21 cellular contexts compared by ENCODE assay signal in the genomic region with DNA sequence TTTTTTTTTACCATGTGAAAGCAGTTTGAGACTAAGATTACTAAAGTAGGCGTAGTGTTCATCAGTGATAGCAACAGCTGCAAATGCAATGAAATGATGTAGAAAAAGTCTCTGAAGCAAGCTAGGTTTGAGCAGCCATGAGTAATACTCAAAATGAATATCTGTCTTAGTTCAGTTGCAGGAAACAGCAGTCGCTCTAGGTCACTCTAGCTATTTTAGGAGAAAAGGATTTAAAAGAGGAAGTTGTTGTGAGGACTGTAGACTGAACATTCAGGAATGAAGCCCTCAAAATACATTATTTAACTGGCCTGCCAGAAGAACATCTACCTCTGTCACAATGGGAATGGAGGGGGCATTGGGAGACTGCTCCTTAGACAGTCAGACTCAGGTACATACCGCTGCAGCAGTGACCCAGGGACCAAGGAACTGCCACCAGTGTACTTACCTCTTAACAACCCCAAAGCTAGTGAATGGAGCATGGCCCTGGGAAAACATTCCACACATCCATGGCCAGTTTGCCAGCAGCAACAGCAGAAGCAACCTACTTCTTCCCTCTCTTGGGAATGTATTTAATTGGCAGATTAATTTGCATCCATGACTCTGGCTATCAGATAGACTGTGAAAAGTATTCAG.
"Had no signal": no experiment of that assay in that cellular context is flagged by ENCODE, and none has a peak within 500 bp of the region (broad histone marks: within the 10 kb centered on the region; RNA-seq: fewer than 3 reads in every experiment).

No MANE protein-coding gene starts in this region.

- FAIRE-seq: endometrium, TTC549 had no signal

- H3K9ac ChIP-seq: parathyroid adenoma had no signal

- H3K27me3 Mint-ChIP-seq: activated CD8-positive, alpha-beta memory T cell treated with anti-CD3 and anti-CD28 coated beads, Interleukin-2, amount 10 ng/mL, durations not matched to agents 7 days and 5 days; activated T-cell treated with anti-CD3 and anti-CD28 coated beads, Interleukin-2, amount 50 U/mL, for 24 hours; T-helper 17 cell had no signal

- H3K4me1 ChIP-seq: parathyroid adenoma, transverse colon had no signal

- H3K9me3 ChIP-seq: transverse colon had no signal

- H3K4me3 Mint-ChIP-seq: activated CD8-positive, alpha-beta memory T cell treated with anti-CD3 and anti-CD28 coated beads, Interleukin-2, amount 10 ng/mL, durations not matched to agents 7 days and 5 days; activated T-cell treated with anti-CD3 and anti-CD28 coated beads, Interleukin-2, amount 50 U/mL, for 24 hours; brain; immature natural killer cell; T-helper 17 cell had no signal

- H3K79me2 ChIP-seq: parathyroid adenoma had no signal

- H3K27ac ChIP-seq: dorsolateral prefrontal cortex, parathyroid adenoma, transverse colon had no signal

- ATAC-seq: activated CD8-positive, alpha-beta memory T cell treated with anti-CD3 and anti-CD28 coated beads, Interleukin-2, amount 10 ng/mL, durations not matched to agents 7 days and 5 days; activated naive CD4-positive, alpha-beta T cell treated with anti-CD3 and anti-CD28 coated beads, Interleukin-2, amount 50 U/mL, for 72 hours; esophagus mucosa; left cardiac atrium; T-helper 17 cell had no signal

- H3K36me3 ChIP-seq: transverse colon had no signal

- H3K4me3 ChIP-seq: dorsolateral prefrontal cortex, lung, transverse colon had no signal

- DNase-seq: activated CD4-positive, alpha-beta T cell treated with anti-CD3 and anti-CD28 coated beads, Interleukin-2, amount 50 U/mL, for 4 hours; activated CD4-positive, CD25-positive, alpha-beta regulatory T cell treated with anti-CD3 and anti-CD28 coated beads, Interleukin-2, amount 50 U/mL, for 72 hours; activated CD8-positive, alpha-beta memory T cell treated with anti-CD3 and anti-CD28 coated beads, Interleukin-2, amount 10 ng/mL, durations not matched to agents 7 days and 5 days; activated effector memory CD4-positive, alpha-beta T cell treated with Interleukin-2 at 50 U/mL for 16 hours; activated T-cell treated with anti-CD3 and anti-CD28 coated beads, Interleukin-2, amount 50 U/mL, for 24 hours; amniotic stem cell; dorsolateral prefrontal cortex; immature natural killer cell; left cardiac atrium; midbrain; retina; substantia nigra; T-helper 17 cell; transverse colon had no signal

- H3K36me3 Mint-ChIP-seq: activated CD8-positive, alpha-beta memory T cell treated with anti-CD3 and anti-CD28 coated beads, Interleukin-2, amount 10 ng/mL, durations not matched to agents 7 days and 5 days; activated naive CD4-positive, alpha-beta T cell treated with anti-CD3 and anti-CD28 coated beads, Interleukin-2, amount 50 U/mL, for 72 hours; brain had no signal

- H2AFZ ChIP-seq: parathyroid adenoma had no signal

- H3K4me1 Mint-ChIP-seq: activated CD8-positive, alpha-beta memory T cell treated with anti-CD3 and anti-CD28 coated beads, Interleukin-2, amount 10 ng/mL, durations not matched to agents 7 days and 5 days; brain; immature natural killer cell; T-helper 17 cell had no signal

- H3K27ac Mint-ChIP-seq: activated CD8-positive, alpha-beta memory T cell treated with anti-CD3 and anti-CD28 coated beads, Interleukin-2, amount 10 ng/mL, durations not matched to agents 7 days and 5 days; activated naive CD4-positive, alpha-beta T cell treated with anti-CD3 and anti-CD28 coated beads, Interleukin-2, amount 50 U/mL, for 72 hours; activated T-cell treated with anti-CD3 and anti-CD28 coated beads, Interleukin-2, amount 50 U/mL, for 24 hours; brain; immature natural killer cell; T-helper 17 cell had no signal

- H3K27me3 ChIP-seq: dorsolateral prefrontal cortex, transverse colon had no signal
